ENCODE assay signal across 15 cellular contexts in the genomic region with DNA sequence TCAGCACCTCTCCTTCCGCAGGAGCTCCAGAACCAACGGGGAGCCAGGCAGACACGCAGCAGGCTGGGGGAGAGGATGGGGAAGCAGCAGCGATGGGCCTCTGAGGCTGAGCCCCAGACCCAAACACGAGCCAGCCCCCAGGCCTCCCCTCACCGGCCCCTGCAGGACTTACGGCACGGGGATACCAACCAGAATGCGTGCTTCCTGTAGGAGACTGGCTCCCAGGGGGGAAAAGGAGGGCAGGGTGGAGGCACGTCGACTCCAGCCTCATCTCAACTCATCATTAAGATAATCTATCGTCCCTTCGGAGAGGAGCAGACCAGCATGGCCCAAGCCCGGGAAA.
"Had no signal": no experiment of that assay in that cellular context is flagged by ENCODE, and none has a peak within 500 bp of the region (broad histone marks: within the 10 kb centered on the region; RNA-seq: fewer than 3 reads in every experiment).

No MANE protein-coding gene starts in this region.

- DNase-seq: activated CD4-positive, alpha-beta T cell treated with anti-CD3 and anti-CD28 coated beads for 48 hours; activated CD4-positive, CD25-positive, alpha-beta regulatory T cell; dermis blood vessel endothelial cell; foreskin fibroblast; hypothalamus; left ventricle myocardium inferior; mammary epithelial cell; right lobe of liver; small intestine; stimulated activated CD4-positive, alpha-beta T cell treated with anti-CD3 and anti-CD28 coated beads, Interleukin-4, amount 100 ng/mL, for 1 hour; T1000; testis had no signal

- H3K36me3 Mint-ChIP-seq: type B pancreatic cell had no signal

- H3K27ac Mint-ChIP-seq: activated naive CD8-positive, alpha-beta T cell; type B pancreatic cell had no signal

- H3K4me3 Mint-ChIP-seq: activated naive CD8-positive, alpha-beta T cell; type B pancreatic cell had no signal

- H3K4me1 ChIP-seq: left ventricle myocardium inferior, right lobe of liver, testis had no signal

- H3K27me3 ChIP-seq: right lobe of liver, testis had no signal

- H3K27ac ChIP-seq: epithelial cell of prostate, left ventricle myocardium inferior, right lobe of liver, testis had no signal

- H3K9me3 ChIP-seq: right lobe of liver, testis had no signal

- H3K4me3 ChIP-seq: left ventricle myocardium inferior, right lobe of liver, testis had no signal

- H3K36me3 ChIP-seq: left ventricle myocardium inferior, right lobe of liver had no signal
